In the genomic region with DNA sequence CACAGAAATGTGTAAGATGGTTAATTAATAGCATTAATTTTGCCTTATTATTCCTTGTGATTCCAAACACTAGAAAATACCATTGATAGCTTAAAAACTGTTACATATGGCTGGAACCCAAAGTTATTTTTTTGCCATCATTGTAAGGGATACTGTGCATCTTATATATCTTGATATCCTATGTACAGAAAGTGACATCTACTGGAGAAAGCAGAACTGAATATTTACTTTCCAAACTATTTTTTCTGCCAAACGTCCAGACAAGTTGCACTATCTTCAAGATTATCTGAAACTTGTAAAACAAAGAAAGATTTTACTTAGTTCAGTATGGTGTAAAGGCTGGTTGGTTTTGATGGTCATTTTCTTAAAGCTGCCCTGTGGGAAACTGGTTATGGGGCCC, we compare ENCODE assay signal across 8 cellular contexts. TPM values are rescaled to one million over a fixed set of nuclear protein-coding genes. Genes with fewer than 3 reads are reported as not detected.
DNase-seq lines count a peak whose midpoint lies in the region; ATAC-seq, FAIRE-seq and TF ChIP-seq lines count a peak whose summit lies in the region.

No MANE protein-coding gene starts in this region.

- H3K4me3 ChIP-seq in mammary epithelial cell (replicated peaks in 1 of 3; ENCODE audit: insufficient read depth in 1 of 3, low read depth in 2 of 3, low read length in 3 of 3), result no peak overlapping the region

- H3K4me1 ChIP-seq in mammary epithelial cell (ENCODE audit: insufficient read depth, low read length), result no peaks in the 10 kb centered on the region

- 11% methylated on average over 1 of the region's 1 CpG for WGBS in mammary epithelial cell (ENCODE audit: low coverage, missing lambda C conversion rate)

- dilution Hi-C loops in mammary epithelial cell (cut with HindIII; ENCODE audit: low sequenced_read_pairs), result no loop called here

- CTCF ChIA-PET in mammary epithelial cell (lab: Charles Lee; ENCODE audit: low non-redundant PET), result no interaction called here
- CTCF ChIA-PET in CD4-positive, alpha-beta T cell (lab: Charles Lee), result no interaction called here

- no peak overlapping the region for H3K27ac Mint-ChIP-seq in nephron
- no peak overlapping the region for H3K27ac Mint-ChIP-seq in CD4-positive, alpha-beta T cell

- DNase-seq in DMS114 treated with DMSO at 0.1 percent for 48 hours (lab: John Stamatoyannopoulos, UW; ENCODE audit: unreplicated experiment) (peak; percentile 41), NCI-H1694 treated with DMSO at 0.1 percent for 48 hours (lab: John Stamatoyannopoulos, UW) (peak; percentile 36), mammary epithelial cell (peak; percentile 9), NCI-H2107 treated with DMSO at 0.1 percent for 48 hours (lab: John Stamatoyannopoulos, UW; ENCODE audit: unreplicated experiment) (no peak), frontal cortex (ENCODE audit: low spot score in 2 of 2) (no peak)
- DNase-seq in CD4-positive, alpha-beta T cell, result no peak

- no peaks in the 10 kb centered on the region for H3K36me3 ChIP-seq in mammary epithelial cell (ENCODE audit: insufficient read depth, low read length)

- no peaks in the 10 kb centered on the region for H4K20me1 ChIP-seq in mammary epithelial cell (ENCODE audit: insufficient read depth, low read length)

- no peak overlapping the region for H3K4me2 ChIP-seq in mammary epithelial cell (ENCODE audit: insufficient read depth, low read depth, low read length)

- intact Hi-C loops in mammary epithelial cell (cut with micrococcal nuclease), result loop anchor here (1.0 to 10.0 kb wide), 5 partner anchors 250 to 1379 kb away; no protein-coding TSS in a partner anchor
- intact Hi-C loops in CD4-positive, alpha-beta T cell (cut with DNase I, micrococcal nuclease), result loop anchor here (2.0 to 10.0 kb wide), 3 partner anchors 629 to 1615 kb away; no protein-coding TSS in a partner anchor

- peaks cover 4% of the 10 kb centered on the region for H3K27me3 Mint-ChIP-seq in nephron (ENCODE audit: low read depth)
- H3K27me3 Mint-ChIP-seq in CD4-positive, alpha-beta T cell, result peaks cover 6% of the 10 kb centered on the region

- H3K9ac ChIP-seq in mammary epithelial cell (ENCODE audit: insufficient read depth, low read length), result no peak overlapping the region

- in situ Hi-C loops in mammary epithelial cell (cut with MboI; ENCODE audit: low sequenced_read_pairs in 2 of 2), result loop anchor here (5.0 to 25.0 kb wide), 4 partner anchors 249 to 754 kb away; no protein-coding TSS in a partner anchor

- no peak overlapping the region for H3K27ac ChIP-seq in mammary epithelial cell (ENCODE audit: insufficient read depth, low read depth, low read length)
- H3K27ac ChIP-seq in CD4-positive, alpha-beta T cell (ENCODE audit: low read depth, low read length), result no peak overlapping the region

- FAIRE-seq in frontal cortex (lab: Jason Lieb, UNC), result no peak

- H3K36me3 Mint-ChIP-seq in nephron (ENCODE audit: low read depth), result no peaks in the 10 kb centered on the region
- H3K36me3 Mint-ChIP-seq in CD4-positive, alpha-beta T cell (ENCODE audit: low read depth), result no peaks in the 10 kb centered on the region

- H3K4me1 Mint-ChIP-seq in nephron, result peaks cover 6% of the 10 kb centered on the region
- H3K4me1 Mint-ChIP-seq in CD4-positive, alpha-beta T cell (ENCODE audit: low read depth), result no peaks in the 10 kb centered on the region

- no TSS peak for BruUV-seq in mammary epithelial cell (replicated peaks; lab: Mats Ljungman, UMichigan)

- H3K9me3 Mint-ChIP-seq in nephron, result no peaks in the 10 kb centered on the region
- no peaks in the 10 kb centered on the region for H3K9me3 Mint-ChIP-seq in CD4-positive, alpha-beta T cell

- no peaks in the 10 kb centered on the region for H3K79me2 ChIP-seq in mammary epithelial cell (ENCODE audit: insufficient read depth, low read length)

- ATAC-seq in HG03159 (IDR thresholded peaks at IDR 0.05; ENCODE audit: unreplicated experiment), result no peak
- no peak for ATAC-seq in CD4-positive, alpha-beta T cell (ENCODE audit: poor library complexity)

- peaks cover 4% of the 10 kb centered on the region for H3K27me3 ChIP-seq in mammary epithelial cell (ENCODE audit: insufficient read depth, low read length)
- H3K27me3 ChIP-seq in CD4-positive, alpha-beta T cell (ENCODE audit: control insufficient read depth, insufficient read depth, low read length), result peaks cover 4% of the 10 kb centered on the region

- no peak overlapping the region for H2AFZ ChIP-seq in mammary epithelial cell (ENCODE audit: low read depth, low read length)

- TF ChIP-seq CTCF in mammary epithelial cell (conservative IDR thresholded peaks at IDR 0.05 in 1 of 2, IDR thresholded peaks at IDR 0.05 in 1 of 2; ENCODE audit: extremely low read depth in 1 of 2, insufficient read depth in 1 of 2, low read depth in 1 of 2, low read length in 2 of 2) (peak; percentile 12 to 42), nephron (IDR thresholded peaks at IDR 0.05; ENCODE audit: unreplicated experiment in 3 of 3) (peak; percentile 39 to 55 (median 44))
- no peak for TF ChIP-seq CTCF in CD4-positive, alpha-beta T cell (IDR thresholded peaks at IDR 0.05)

- POLR2A ChIA-PET in CD4-positive, alpha-beta T cell (lab: Charles Lee), result no interaction called here

- no peaks in the 10 kb centered on the region for H3K9me3 ChIP-seq in mammary epithelial cell (replicated peaks; ENCODE audit: insufficient read depth, low read length)
- H3K9me3 ChIP-seq in CD4-positive, alpha-beta T cell (ENCODE audit: control insufficient read depth, low read length), result no peaks in the 10 kb centered on the region

- H3K4me3 Mint-ChIP-seq in nephron, result no peak overlapping the region
- H3K4me3 Mint-ChIP-seq in CD4-positive, alpha-beta T cell, result no peak overlapping the region

RNA-seq across cellular contexts. Expression of gene MEIS2, which starts 33.3 kb away (rescaled TPM):
- total RNA-seq in mammary epithelial cell (1 to 10 TPM; 6.7 to 8.4 TPM), frontal cortex (380 TPM)
- 8.4 TPM for polyA plus RNA-seq in mammary epithelial cell
- polyA minus RNA-seq in mammary epithelial cell, result 1.3 TPM
- total RNA-seq in CD4-positive, alpha-beta T cell, result not detected

Comparison
In these comparisons a context has a peak if more than half of its experiments do, and no peak if none do; other contexts are left out.
1. DNase-seq: peak in DMS114 treated with DMSO at 0.1 percent for 48 hours (single experiment), NCI-H1694 treated with DMSO at 0.1 percent for 48 hours (single experiment) and mammary epithelial cell (single experiment); none in NCI-H2107 treated with DMSO at 0.1 percent for 48 hours (single experiment), CD4-positive, alpha-beta T cell (0 of 10) and frontal cortex (0 of 2).
2. RNA of gene MEIS2, which starts 33.3 kb away (total RNA-seq): 380 TPM in frontal cortex (single experiment); 6.7 to 8.4 TPM in mammary epithelial cell and not detected in CD4-positive, alpha-beta T cell; every median in the first group is over 10 times any median in the second.